In the genomic region with DNA sequence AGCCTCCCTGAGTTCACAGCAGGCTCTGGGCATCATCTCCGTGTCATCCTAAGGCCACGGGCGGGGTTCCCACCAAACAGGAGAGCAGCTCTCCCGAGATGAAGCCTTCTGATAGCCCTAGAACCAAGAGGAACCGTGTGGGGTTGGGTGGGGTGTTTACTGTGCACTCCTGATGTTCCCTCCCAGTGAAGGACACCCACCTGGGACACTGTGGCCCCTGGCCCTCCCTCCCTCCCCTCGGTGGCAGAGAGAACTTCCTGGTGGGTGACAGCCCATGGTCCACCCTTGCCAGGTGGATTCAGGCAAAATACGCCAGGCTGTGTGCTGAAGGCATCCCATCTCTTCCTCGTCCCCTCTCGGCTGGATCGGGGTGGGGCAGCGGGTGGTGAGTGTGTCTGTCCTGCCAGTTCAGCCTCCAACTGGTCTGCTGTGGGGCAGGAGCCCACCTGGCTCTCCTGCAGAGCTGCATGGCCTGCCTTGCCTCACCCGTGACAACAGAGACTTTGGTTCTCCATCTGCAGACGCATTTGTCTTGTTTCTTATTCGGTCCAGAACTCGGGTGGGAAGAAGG, we compare ENCODE assay signal across 23 cellular contexts.
"Had no signal": no experiment of that assay in that cellular context is flagged by ENCODE, and none has a peak within 500 bp of the region (broad histone marks: within the 10 kb centered on the region; RNA-seq: fewer than 3 reads in every experiment).

No MANE protein-coding gene starts in this region.

- H3K27ac ChIP-seq: dorsolateral prefrontal cortex, heart left ventricle, neural progenitor cell, parathyroid adenoma, tibial artery, upper lobe of left lung, uterus had no signal

- FAIRE-seq: endometrium, frontal cortex had no signal

- H2AFZ ChIP-seq: neural progenitor cell, parathyroid adenoma had no signal

- H3K9ac ChIP-seq: neural progenitor cell, parathyroid adenoma had no signal

- H3K9me3 ChIP-seq: heart left ventricle, mucosa of descending colon, tibial artery, upper lobe of left lung, uterus had no signal

- DNase-seq: central memory CD4-positive, alpha-beta T cell; cortex of kidney; effector CD8-positive, alpha-beta T cell; heart left ventricle; hippocampal formation; kidney glomerular epithelial cell; mucosa of descending colon; naive thymus-derived CD8-positive, alpha-beta T cell; occipital lobe; stimulated activated CD4-positive, alpha-beta T cell treated with anti-CD3 and anti-CD28 coated beads, Interleukin-15, amount 100 ng/mL, for 24 hours; stimulated activated CD4-positive, alpha-beta T cell treated with anti-CD3 and anti-CD28 coated beads, Interleukin-1b, Interleukin-23, amount 100 ng/mL, for 48 hours; stimulated activated CD4-positive, alpha-beta T cell treated with anti-CD3 and anti-CD28 coated beads, Interleukin-4, amount 100 ng/mL, for 24 hours; upper lobe of left lung; uterus had no signal

- H3K9me3 Mint-ChIP-seq: naive thymus-derived CD8-positive, alpha-beta T cell; neural progenitor cell; stimulated activated naive CD8-positive, alpha-beta T cell treated with anti-CD3 and anti-CD28 coated beads, Interleukin-15, Interleukin-2, amounts not matched to agents 100 ng/mL and 50 ng/mL, for 24 hours had no signal

- H3K36me3 ChIP-seq: heart left ventricle, neural progenitor cell, tibial artery, upper lobe of left lung, uterus had no signal

- H3K4me2 ChIP-seq: neural progenitor cell had no signal

- ATAC-seq: esophagus mucosa; heart left ventricle; mucosa of descending colon; naive thymus-derived CD8-positive, alpha-beta T cell; stimulated activated memory B cell treated with anti-CD40 and anti-IgM and Interleukin-4, amounts not matched to agents 10 μg/mL and 1 μg/mL and 100 μg/mL, for 72 hours had no signal

- H3K4me1 ChIP-seq: parathyroid adenoma, uterus had no signal

- H3K27me3 Mint-ChIP-seq: stimulated activated naive CD8-positive, alpha-beta T cell treated with anti-CD3 and anti-CD28 coated beads, Interleukin-15, Interleukin-2, amounts not matched to agents 100 ng/mL and 50 ng/mL, for 24 hours had no signal

- H3K4me3 ChIP-seq: dorsolateral prefrontal cortex, heart left ventricle, mucosa of descending colon, neural progenitor cell, tibial artery, upper lobe of left lung, uterus had no signal

- H3K27ac Mint-ChIP-seq: neural progenitor cell; stimulated activated memory B cell treated with anti-CD40 and anti-IgM and Interleukin-4, amounts not matched to agents 10 μg/mL and 1 μg/mL and 100 μg/mL, for 72 hours; stimulated activated naive CD8-positive, alpha-beta T cell treated with anti-CD3 and anti-CD28 coated beads, Interleukin-15, Interleukin-2, amounts not matched to agents 100 ng/mL and 50 ng/mL, for 24 hours had no signal

- H3K79me2 ChIP-seq: parathyroid adenoma had no signal

- H3K4me3 Mint-ChIP-seq: naive thymus-derived CD8-positive, alpha-beta T cell; neural progenitor cell; stimulated activated memory B cell treated with anti-CD40 and anti-IgM and Interleukin-4, amounts not matched to agents 10 μg/mL and 1 μg/mL and 100 μg/mL, for 72 hours; stimulated activated naive CD8-positive, alpha-beta T cell treated with anti-CD3 and anti-CD28 coated beads, Interleukin-15, Interleukin-2, amounts not matched to agents 100 ng/mL and 50 ng/mL, for 24 hours had no signal

- H3K36me3 Mint-ChIP-seq: naive thymus-derived CD8-positive, alpha-beta T cell; neural progenitor cell; stimulated activated memory B cell treated with anti-CD40 and anti-IgM and Interleukin-4, amounts not matched to agents 10 μg/mL and 1 μg/mL and 100 μg/mL, for 72 hours had no signal

- H3K27me3 ChIP-seq: neural progenitor cell, uterus had no signal
